8 cellular contexts compared by ENCODE assay signal in the genomic region with DNA sequence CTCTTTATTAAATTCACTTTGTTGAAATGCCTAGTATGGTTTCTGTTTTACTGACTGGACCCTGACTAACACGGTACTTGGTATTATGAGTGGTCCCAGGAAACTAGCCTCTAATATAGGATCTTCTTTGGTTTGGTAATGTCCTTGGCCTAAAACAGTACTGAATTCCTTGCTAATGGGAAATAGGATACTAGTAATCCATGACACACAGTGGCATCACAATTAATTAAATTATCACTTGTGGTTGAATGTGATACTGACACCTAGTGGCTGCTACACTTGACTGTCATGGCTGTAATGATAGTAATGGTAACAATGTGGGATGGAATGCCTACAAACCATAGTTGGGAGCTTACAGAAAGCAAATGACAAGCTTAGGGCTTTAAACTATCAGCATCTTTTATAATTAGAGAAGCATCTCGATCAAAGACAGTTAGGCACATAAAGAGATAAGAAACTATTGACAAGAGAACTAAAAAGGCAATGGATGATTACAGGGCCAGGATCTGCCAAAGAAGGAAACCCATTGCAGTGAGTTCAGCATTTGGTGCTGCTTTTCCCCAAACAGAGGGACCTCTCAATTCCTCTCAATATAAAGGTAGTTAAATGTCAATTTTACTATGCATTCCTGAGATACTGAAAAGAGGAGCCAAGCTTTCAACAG. TPM values are rescaled to one million over a fixed set of nuclear protein-coding genes. Genes with fewer than 3 reads are reported as not detected.
DNase-seq lines count a peak whose midpoint lies in the region; ATAC-seq, FAIRE-seq and TF ChIP-seq lines count a peak whose summit lies in the region.

No MANE protein-coding gene starts in this region.

- peak; percentile 59 for TF ChIP-seq CTCF in GM12864 (IDR thresholded peaks at IDR 0.05; ENCODE audit: low read depth, low read length, missing control alignments)
- TF ChIP-seq CTCF in MM.1S (IDR thresholded peaks at IDR 0.05; ENCODE audit: low read length) = peak; percentile 85
- TF ChIP-seq CTCF in gastroesophageal sphincter (IDR thresholded peaks at IDR 0.05) = peak; percentile 69 to 74 (median 71)
- peak; percentile 56 to 74 (median 74) for TF ChIP-seq CTCF in prostate gland (IDR thresholded peaks at IDR 0.05)

- no peak overlapping the region for H3K9ac ChIP-seq in MM.1S (ENCODE audit: low read length)

- H3K4me1 ChIP-seq in MM.1S (ENCODE audit: low read length) (no peaks in the 10 kb centered on the region), gastroesophageal sphincter (no peaks in the 10 kb centered on the region), prostate gland (replicated peaks) (no peaks in the 10 kb centered on the region)

- DNase-seq in AG08396 (ENCODE audit: low spot score) = peak; percentile 44
- no peak for DNase-seq in GM12864 (ENCODE audit: low read depth)
- DNase-seq in MM.1S = peak; percentile 27
- peak; percentile 25 for DNase-seq in prostate gland (ENCODE audit: low spot score)
- no peak for DNase-seq in T1000 (lab: John Stamatoyannopoulos, UW)

- H3K9me2 ChIP-seq in MM.1S (replicated peaks; ENCODE audit: insufficient read depth, low read length) = no peaks in the 10 kb centered on the region

- ATAC-seq in gastroesophageal sphincter = peak; percentile 77
- ATAC-seq in GM18519 (IDR thresholded peaks at IDR 0.05; ENCODE audit: low FRiP score, unreplicated experiment) = no peak

- TF ChIP-seq POLR2A in gastroesophageal sphincter (IDR thresholded peaks at IDR 0.05) = no peak
- TF ChIP-seq POLR2A in prostate gland (IDR thresholded peaks at IDR 0.05) = no peak

- TF ChIP-seq EP300 in gastroesophageal sphincter (IDR thresholded peaks at IDR 0.05) = no peak

- FAIRE-seq in TTC549 (lab: Jason Lieb, UNC) = peak; percentile 61

- 50 to 53% methylated on average over 2 of the region's 2 CpGs for WGBS in gastroesophageal sphincter (ENCODE audit: low coverage in 1 of 2), 2 donors
- 54% methylated on average over 2 of the region's 2 CpGs for WGBS in prostate gland

- H4K20me1 ChIP-seq in MM.1S (ENCODE audit: insufficient read depth, low read length) = no peaks in the 10 kb centered on the region

- no peaks in the 10 kb centered on the region for H3K27me3 ChIP-seq in MM.1S (replicated peaks; ENCODE audit: insufficient read depth, low read length)
- no peaks in the 10 kb centered on the region for H3K27me3 ChIP-seq in gastroesophageal sphincter
- no peaks in the 10 kb centered on the region for H3K27me3 ChIP-seq in prostate gland (replicated peaks; ENCODE audit: insufficient read depth)

- H3K36me3 ChIP-seq in MM.1S (replicated peaks; ENCODE audit: insufficient read depth, low read length) (no peaks in the 10 kb centered on the region), gastroesophageal sphincter (peaks cover 0 to 55% of the 10 kb centered on the region in 2 donors), prostate gland (no peaks in the 10 kb centered on the region)

- H2AFZ ChIP-seq in MM.1S (ENCODE audit: low read length) = no peak overlapping the region

- H3K4me3 ChIP-seq in GM12864 (ENCODE audit: low read depth, low read length) (no peak overlapping the region), MM.1S (ENCODE audit: low read length) (no peak overlapping the region), gastroesophageal sphincter (no peak overlapping the region), prostate gland (no peak overlapping the region)

- no peaks in the 10 kb centered on the region for H3K79me2 ChIP-seq in MM.1S (ENCODE audit: low read length)

- no peaks in the 10 kb centered on the region for H3F3A ChIP-seq in MM.1S (ENCODE audit: insufficient read depth, low read length)

- intact Hi-C loops in prostate gland (cut with DNase I) = loop anchor here (5.0 kb wide), 1 partner anchor 68 kb away; no protein-coding TSS in a partner anchor

- H3K27ac ChIP-seq in MM.1S (ENCODE audit: low read length) (no peak overlapping the region), gastroesophageal sphincter (no peak overlapping the region), prostate gland (no peak overlapping the region)

- no peak overlapping the region for H3K4me2 ChIP-seq in MM.1S (ENCODE audit: low read depth, low read length)

- H3K9me3 ChIP-seq in MM.1S (replicated peaks; ENCODE audit: insufficient read depth, low read length) (no peaks in the 10 kb centered on the region), gastroesophageal sphincter (no peaks in the 10 kb centered on the region), prostate gland (no peaks in the 10 kb centered on the region)

RNA-seq across cellular contexts. Expression of gene DNHD1, which starts 8.6 kb away (rescaled TPM):
- total RNA-seq in gastroesophageal sphincter (10 to 100 TPM in 2 of 4 donors, 1 to 10 TPM in 2; 2.9 to 20.9 (median 9.8) TPM), prostate gland (10 to 100 TPM; 11.5 to 31.4 TPM)

RNA-seq across cellular contexts. Expression of gene TIMM10B, which starts 24.4 kb away (rescaled TPM):
- total RNA-seq in gastroesophageal sphincter (10 to 100 TPM; 37.3 to 69.0 (median 47.0) TPM), prostate gland (10 to 100 TPM; 29.4 to 35.6 TPM)

RNA-seq across cellular contexts. Expression of gene ARFIP2, which starts 24.6 kb away (rescaled TPM):
- total RNA-seq in gastroesophageal sphincter (10 to 100 TPM; 35.7 to 55.1 (median 51.2) TPM), prostate gland (100 to 1,000 TPM in 1 of 2 donors, 10 to 100 TPM in 1; 87.3 to 110 TPM)

RNA-seq across cellular contexts. Expression of gene TRIM3, which starts 32.0 kb away (rescaled TPM):
- total RNA-seq in gastroesophageal sphincter (10 to 100 TPM; 19.9 to 31.7 (median 23.7) TPM), prostate gland (10 to 100 TPM; 20.3 to 23.7 TPM)

Comparison
In these comparisons a context has a peak if more than half of its experiments do, and no peak if none do; other contexts are left out.
1. DNase-seq: peak in AG08396 (single experiment), MM.1S (single experiment) and prostate gland (single experiment); none in GM12864 (single experiment) and T1000 (single experiment).
2. Peak in every context shown above with its lines, with median percentiles within 50 percentile points of each other: CTCF ChIP-seq.